ENCODE assay signal across 10 cellular contexts in genomic region chr1:180151508-180151907, GRCh38. TPM values are rescaled to one million over a fixed set of nuclear protein-coding genes. Genes with fewer than 3 reads are reported as not detected.
DNase-seq lines count a peak whose midpoint lies in the region; ATAC-seq and TF ChIP-seq lines count a peak whose summit lies in the region.
"Had no signal": no experiment of that assay in that cellular context is flagged by ENCODE, and none has a peak within 500 bp of the region (broad histone marks: within the 10 kb centered on the region; RNA-seq: fewer than 3 reads in every experiment).

No MANE protein-coding gene starts in this region.

- peak overlapping the region; percentile 59; the same call in 1 of the 2 replicates for H3K4me3 ChIP-seq in ACC112 (ENCODE audit: low read depth, low read length)
- no peak overlapping the region for H3K4me3 ChIP-seq in fibroblast of villous mesenchyme (ENCODE audit: low read depth, low read length)
- no peak overlapping the region for H3K4me3 ChIP-seq in colonic mucosa
- no peak overlapping the region for H3K4me3 ChIP-seq in prostate gland
- no peak overlapping the region for H3K4me3 ChIP-seq in left ventricle myocardium inferior
- H3K4me3 ChIP-seq: uterus had no signal

- H3K4me1 ChIP-seq in ACC112 (ENCODE audit: control insufficient read depth, insufficient read depth, low read length, unreplicated experiment) (peaks cover 42% of the 10 kb centered on the region), colonic mucosa (peaks cover 6% of the 10 kb centered on the region), prostate gland (replicated peaks) (no peaks in the 10 kb centered on the region), left ventricle myocardium inferior (peaks cover 29% of the 10 kb centered on the region)
- H3K4me1 ChIP-seq: uterus had no signal

- TF ChIP-seq CTCF in HFFc6 (IDR thresholded peaks at IDR 0.05) (no peak), RWPE1 (conservative IDR thresholded peaks at IDR 0.05; ENCODE audit: low read depth) (no peak), fibroblast of villous mesenchyme (IDR thresholded peaks at IDR 0.05; ENCODE audit: insufficient read depth, low read depth, low read length) (no peak), colonic mucosa (IDR thresholded peaks at IDR 0.05) (no peak), prostate gland (IDR thresholded peaks at IDR 0.05) (no peak), left ventricle myocardium inferior (IDR thresholded peaks at IDR 0.05; ENCODE audit: borderline replicate concordance) (no peak)

- H2AFZ ChIP-seq in ACC112 (ENCODE audit: low read length, unreplicated experiment): no peak overlapping the region

- no peaks in the 10 kb centered on the region; the same call in none of the 2 replicates for H3K27me3 Mint-ChIP-seq in HFFc6 (ENCODE audit: insufficient read depth)
- H3K27me3 Mint-ChIP-seq in activated T-cell treated with anti-CD3 and anti-CD28 coated beads, Interleukin-2, amount 50 U/mL, for 72 hours (ENCODE audit: low read depth): no peaks in the 10 kb centered on the region

- intact Hi-C loops in colonic mucosa (cut with DNase I): no loop called here
- intact Hi-C loops in prostate gland (cut with DNase I): loop anchor here (5.0 to 10.0 kb wide), 2 partner anchors 39 to 197 kb away; partner anchors contain the start of gene CEP350
- intact Hi-C loops in left ventricle myocardium inferior (cut with micrococcal nuclease): no loop called here

- no peaks in the 10 kb centered on the region for H3K9me3 Mint-ChIP-seq in HFFc6
- H3K9me3 Mint-ChIP-seq in activated T-cell treated with anti-CD3 and anti-CD28 coated beads, Interleukin-2, amount 50 U/mL, for 72 hours: no peaks in the 10 kb centered on the region
- H3K9me3 Mint-ChIP-seq: T-helper 1 cell treated with Interleukin-12 subunit alpha and Interleukin-12 subunit beta and Interleukin-4 antibody, amounts not matched to agents 30 μg/mL and 1 μg/mL, for 36 hours had no signal

- peak overlapping the region; percentile 44 for H3K4me3 Mint-ChIP-seq in HFFc6
- no peak overlapping the region for H3K4me3 Mint-ChIP-seq in activated T-cell treated with anti-CD3 and anti-CD28 coated beads, Interleukin-2, amount 50 U/mL, for 72 hours
- H3K4me3 Mint-ChIP-seq: T-helper 1 cell treated with Interleukin-12 subunit alpha and Interleukin-12 subunit beta and Interleukin-4 antibody, amounts not matched to agents 30 μg/mL and 1 μg/mL, for 36 hours had no signal

- H3K27ac Mint-ChIP-seq in HFFc6: peak overlapping the region; percentile 75
- no peak overlapping the region for H3K27ac Mint-ChIP-seq in activated T-cell treated with anti-CD3 and anti-CD28 coated beads, Interleukin-2, amount 50 U/mL, for 72 hours
- H3K27ac Mint-ChIP-seq: T-helper 1 cell treated with Interleukin-12 subunit alpha and Interleukin-12 subunit beta and Interleukin-4 antibody, amounts not matched to agents 30 μg/mL and 1 μg/mL, for 36 hours had no signal

- CTCF ChIA-PET in RWPE1 (lab: Yijun Ruan, JAX): interaction anchor here (0.7 to 1.2 kb wide), 2 partner anchors 17 to 33 kb away, joined by 3 to 5 read pairs; no protein-coding TSS in a partner anchor

- no peaks in the 10 kb centered on the region for H3K36me3 ChIP-seq in ACC112 (ENCODE audit: insufficient read depth, low read length)
- no peaks in the 10 kb centered on the region for H3K36me3 ChIP-seq in colonic mucosa
- no peaks in the 10 kb centered on the region for H3K36me3 ChIP-seq in prostate gland
- H3K36me3 ChIP-seq in left ventricle myocardium inferior: no peaks in the 10 kb centered on the region
- H3K36me3 ChIP-seq: uterus had no signal

- H3K27ac ChIP-seq in ACC112 (ENCODE audit: low read depth, low read length) (peak overlapping the region; percentile 90), RWPE1 (no peak overlapping the region; the same call in 1 of the 2 replicates), colonic mucosa (no peak overlapping the region), prostate gland (no peak overlapping the region), left ventricle myocardium inferior (replicated peaks) (no peak overlapping the region)
- H3K27ac ChIP-seq: uterus had no signal

- no peak overlapping the region for H3K9ac ChIP-seq in colonic mucosa (ENCODE audit: low read depth in 2 of 2, low read length in 2 of 2)

- H3K4me1 Mint-ChIP-seq in HFFc6 (ENCODE audit: low read depth): peaks cover 54% of the 10 kb centered on the region
- peaks cover 17% of the 10 kb centered on the region for H3K4me1 Mint-ChIP-seq in activated T-cell treated with anti-CD3 and anti-CD28 coated beads, Interleukin-2, amount 50 U/mL, for 72 hours (ENCODE audit: low read depth)

- ATAC-seq in activated T-cell treated with anti-CD3 and anti-CD28 coated beads, Interleukin-2, amount 50 U/mL, for 72 hours (replicated peaks in 1 of 2): no peak

- DNase-seq in HFFc6 (peak; percentile 87), RWPE1 (ENCODE audit: low spot score) (peak; percentile 88), fibroblast of villous mesenchyme (ENCODE audit: low read depth) (peak; percentile 69), colonic mucosa (no peak), prostate gland (ENCODE audit: low spot score) (no peak), left ventricle myocardium inferior (no peak)
- no peak for DNase-seq in activated T-cell treated with anti-CD3 and anti-CD28 coated beads, Interleukin-2, amount 50 U/mL, for 72 hours
- DNase-seq: uterus had no signal

- H3K9me3 ChIP-seq in colonic mucosa (no peaks in the 10 kb centered on the region), prostate gland (no peaks in the 10 kb centered on the region), left ventricle myocardium inferior (replicated peaks) (no peaks in the 10 kb centered on the region)
- H3K9me3 ChIP-seq: uterus had no signal

- POLR2A ChIA-PET in RWPE1 (lab: Yijun Ruan, JAX; ENCODE audit: low non-redundant PET): no interaction called here

- no peaks in the 10 kb centered on the region for H3K27me3 ChIP-seq in ACC112 (ENCODE audit: insufficient read depth, low read length)
- H3K27me3 ChIP-seq in colonic mucosa: no peaks in the 10 kb centered on the region
- no peaks in the 10 kb centered on the region for H3K27me3 ChIP-seq in prostate gland (replicated peaks; ENCODE audit: insufficient read depth)
- no peaks in the 10 kb centered on the region for H3K27me3 ChIP-seq in left ventricle myocardium inferior (ENCODE audit: low read depth)
- H3K27me3 ChIP-seq: uterus had no signal

- 62% methylated on average over 3 of the region's 3 CpGs for WGBS in prostate gland

- H3K36me3 Mint-ChIP-seq in HFFc6 (ENCODE audit: low read depth): peaks cover 8% of the 10 kb centered on the region; the same call in 1 of the 2 replicates
- H3K36me3 Mint-ChIP-seq in activated T-cell treated with anti-CD3 and anti-CD28 coated beads, Interleukin-2, amount 50 U/mL, for 72 hours (ENCODE audit: insufficient read depth in 2 of 2): peaks cover 3 to 6% of the 10 kb centered on the region in 2 donors

- TF ChIP-seq POLR2A in prostate gland (IDR thresholded peaks at IDR 0.05): no peak

- H3K79me2 ChIP-seq in ACC112 (ENCODE audit: control insufficient read depth, insufficient read depth, low read length, unreplicated experiment): peaks cover 22% of the 10 kb centered on the region

RNA-seq across cellular contexts. Expression of gene QSOX1, which starts 3.2 kb away (rescaled TPM):
- total RNA-seq in HFFc6 (2021; fragmentation: NEBNext Ultra II Directional; extraction: Animal tissue kit (Norgen Biotek cat#: 25700)): 100 to 1,000 TPM; 321 to 467 (median 352) TPM
- total RNA-seq in fibroblast of villous mesenchyme: 128 and 164 TPM in 2 replicates
- 100 to 1,000 TPM; 395 to 450 TPM for total RNA-seq in colonic mucosa
- 100 to 1,000 TPM in 1 of 2 donors, 10 to 100 TPM in 1; 77.3 to 471 TPM for total RNA-seq in prostate gland
- total RNA-seq in left ventricle myocardium inferior: 102 TPM
- total RNA-seq in activated T-cell treated with anti-CD3 and anti-CD28 coated beads, Interleukin-2, amount 50 U/mL, for 72 hours: 10 to 100 TPM; 35.9 to 44.9 TPM

Comparison
In these comparisons a context has a peak if more than half of its experiments do, and no peak if none do; other contexts are left out.
1. DNase-seq: peak in HFFc6 (single experiment), RWPE1 (single experiment) and fibroblast of villous mesenchyme (single experiment); none in colonic mucosa (single experiment), prostate gland (single experiment), left ventricle myocardium inferior (single experiment) and activated T-cell treated with anti-CD3 and anti-CD28 coated beads, Interleukin-2, amount 50 U/mL, for 72 hours (0 of 2).